In genomic region chr2:148756292-148756975, GRCh38 we compare ENCODE assay signal across 15 cellular contexts.
DNase-seq lines count a peak whose midpoint lies in the region; ATAC-seq and FAIRE-seq lines count a peak whose summit lies in the region.
"Had no signal": no experiment of that assay in that cellular context is flagged by ENCODE, and none has a peak within 500 bp of the region (broad histone marks: within the 10 kb centered on the region; RNA-seq: fewer than 3 reads in every experiment).

No MANE protein-coding gene starts in this region.

- peak overlapping the region; percentile 8 for H3K27ac Mint-ChIP-seq in activated T-cell treated with anti-CD3 and anti-CD28 coated beads, Interleukin-2, amount 50 U/mL, for 72 hours
- peak overlapping the region; percentile 47 for H3K27ac Mint-ChIP-seq in stimulated activated naive B cell treated with anti-CD40 and anti-IgM and Interleukin-4, amounts not matched to agents 10 μg/mL and 1 μg/mL and 100 μg/mL, for 72 hours
- H3K27ac Mint-ChIP-seq in naive thymus-derived CD4-positive, alpha-beta T cell = peak overlapping the region in 4 of 9 donors; percentile 46 to 78 (median 60)

- no peaks in the 10 kb centered on the region for H3K4me1 ChIP-seq in naive thymus-derived CD4-positive, alpha-beta T cell (ENCODE audit: control insufficient read depth in 2 of 2, insufficient read depth in 2 of 2, low read length in 2 of 2)
- H3K4me1 ChIP-seq: left ventricle myocardium inferior, upper lobe of right lung had no signal

- intact Hi-C loops in naive thymus-derived CD4-positive, alpha-beta T cell (cut with micrococcal nuclease) = no loop called here

- no peak overlapping the region for H3K4me3 Mint-ChIP-seq in activated T-cell treated with anti-CD3 and anti-CD28 coated beads, Interleukin-2, amount 50 U/mL, for 72 hours
- H3K4me3 Mint-ChIP-seq in stimulated activated naive B cell treated with anti-CD40 and anti-IgM and Interleukin-4, amounts not matched to agents 10 μg/mL and 1 μg/mL and 100 μg/mL, for 72 hours = no peak overlapping the region
- peak overlapping the region in 1 of 10 donors; percentile 9 for H3K4me3 Mint-ChIP-seq in naive thymus-derived CD4-positive, alpha-beta T cell

- no peak overlapping the region for H3K4me3 ChIP-seq in naive thymus-derived CD4-positive, alpha-beta T cell (ENCODE audit: low read length)
- H3K4me3 ChIP-seq: left ventricle myocardium inferior, spleen, upper lobe of right lung had no signal

- peak; percentile 83 for FAIRE-seq in RCC 7860 (lab: Jason Lieb, UNC)
- FAIRE-seq: frontal cortex had no signal

- POLR2A ChIA-PET in naive thymus-derived CD4-positive, alpha-beta T cell (lab: Charles Lee) = no interaction called here

- CTCF ChIA-PET in naive thymus-derived CD4-positive, alpha-beta T cell (lab: Charles Lee) = no interaction called here

- no peaks in the 10 kb centered on the region for H3K36me3 Mint-ChIP-seq in activated T-cell treated with anti-CD3 and anti-CD28 coated beads, Interleukin-2, amount 50 U/mL, for 72 hours (ENCODE audit: insufficient read depth in 2 of 2)
- peaks cover 14 to 24% of the 10 kb centered on the region in 2 donors for H3K36me3 Mint-ChIP-seq in stimulated activated naive B cell treated with anti-CD40 and anti-IgM and Interleukin-4, amounts not matched to agents 10 μg/mL and 1 μg/mL and 100 μg/mL, for 72 hours
- H3K36me3 Mint-ChIP-seq in naive thymus-derived CD4-positive, alpha-beta T cell = peaks cover 5 to 43% (median 21%) of the 10 kb centered on the region in 5 donors

- no peaks in the 10 kb centered on the region for H3K9me3 Mint-ChIP-seq in activated T-cell treated with anti-CD3 and anti-CD28 coated beads, Interleukin-2, amount 50 U/mL, for 72 hours
- no peaks in the 10 kb centered on the region for H3K9me3 Mint-ChIP-seq in stimulated activated naive B cell treated with anti-CD40 and anti-IgM and Interleukin-4, amounts not matched to agents 10 μg/mL and 1 μg/mL and 100 μg/mL, for 72 hours
- no peaks in the 10 kb centered on the region for H3K9me3 Mint-ChIP-seq in naive thymus-derived CD4-positive, alpha-beta T cell

- no peaks in the 10 kb centered on the region for H3K9me3 ChIP-seq in naive thymus-derived CD4-positive, alpha-beta T cell (ENCODE audit: control insufficient read depth in 2 of 3, low read length in 3 of 3)
- H3K9me3 ChIP-seq: left ventricle myocardium inferior, spleen, upper lobe of right lung had no signal

- no peaks in the 10 kb centered on the region for H3K27me3 Mint-ChIP-seq in activated T-cell treated with anti-CD3 and anti-CD28 coated beads, Interleukin-2, amount 50 U/mL, for 72 hours (ENCODE audit: low read depth)
- no peaks in the 10 kb centered on the region for H3K27me3 Mint-ChIP-seq in stimulated activated naive B cell treated with anti-CD40 and anti-IgM and Interleukin-4, amounts not matched to agents 10 μg/mL and 1 μg/mL and 100 μg/mL, for 72 hours
- H3K27me3 Mint-ChIP-seq in naive thymus-derived CD4-positive, alpha-beta T cell = no peaks in the 10 kb centered on the region

- peaks cover 13% of the 10 kb centered on the region for H3K4me1 Mint-ChIP-seq in activated T-cell treated with anti-CD3 and anti-CD28 coated beads, Interleukin-2, amount 50 U/mL, for 72 hours (ENCODE audit: low read depth)
- peaks cover 7 to 16% of the 10 kb centered on the region in 2 donors for H3K4me1 Mint-ChIP-seq in stimulated activated naive B cell treated with anti-CD40 and anti-IgM and Interleukin-4, amounts not matched to agents 10 μg/mL and 1 μg/mL and 100 μg/mL, for 72 hours
- H3K4me1 Mint-ChIP-seq in naive thymus-derived CD4-positive, alpha-beta T cell = peaks cover 13 to 51% (median 28%) of the 10 kb centered on the region in 7 donors

- H3K27me3 ChIP-seq in naive thymus-derived CD4-positive, alpha-beta T cell (ENCODE audit: control insufficient read depth in 2 of 2, insufficient read depth in 2 of 2, low read length in 2 of 2) = no peaks in the 10 kb centered on the region
- H3K27me3 ChIP-seq: spleen, upper lobe of right lung had no signal

- peaks cover 0 to 16% (median 0%) of the 10 kb centered on the region in 3 experiments for H3K36me3 ChIP-seq in naive thymus-derived CD4-positive, alpha-beta T cell (ENCODE audit: control insufficient read depth in 2 of 3, insufficient read depth in 3 of 3, low read length in 3 of 3)

- no peak overlapping the region for H3K27ac ChIP-seq in naive thymus-derived CD4-positive, alpha-beta T cell (ENCODE audit: low read depth, low read length)
- H3K27ac ChIP-seq: left ventricle myocardium inferior, spleen, upper lobe of right lung, VCaP had no signal

- DNase-seq in activated T-cell treated with anti-CD3 and anti-CD28 coated beads, Interleukin-2, amount 50 U/mL, for 72 hours = no peak
- DNase-seq in activated T-cell treated with anti-CD3 and anti-CD28 coated beads for 4 hours = no peak
- peak; percentile 75 for DNase-seq in RCC 7860 (ENCODE audit: low spot score)
- no peak for DNase-seq in stimulated activated naive B cell treated with anti-CD40 and anti-IgM and Interleukin-4, amounts not matched to agents 10 μg/mL and 1 μg/mL and 100 μg/mL, for 72 hours
- DNase-seq in naive thymus-derived CD4-positive, alpha-beta T cell = no peak
- DNase-seq: cerebellar nuclear complex, left ventricle myocardium inferior, NCI-H446 treated with DMSO at 0.1 percent for 48 hours, spleen, upper lobe of right lung had no signal

- ATAC-seq in activated T-cell treated with anti-CD3 and anti-CD28 coated beads, Interleukin-2, amount 50 U/mL, for 72 hours (replicated peaks in 1 of 2) = peak; percentile 77 to 85
- ATAC-seq in esophagus mucosa (peak; percentile 73), HG03175 (IDR thresholded peaks at IDR 0.05; ENCODE audit: unreplicated experiment) (no peak), GM21737 (IDR thresholded peaks at IDR 0.05; ENCODE audit: unreplicated experiment) (no peak)
- ATAC-seq in stimulated activated naive B cell treated with anti-CD40 and anti-IgM and Interleukin-4, amounts not matched to agents 10 μg/mL and 1 μg/mL and 100 μg/mL, for 72 hours (replicated peaks) = peak; percentile 19 to 43
- no peak for ATAC-seq in naive thymus-derived CD4-positive, alpha-beta T cell
- ATAC-seq: upper lobe of right lung had no signal

Comparison
In these comparisons a context has a peak if more than half of its experiments do, and no peak if none do; other contexts are left out.
1. ATAC-seq: peak in activated T-cell treated with anti-CD3 and anti-CD28 coated beads, Interleukin-2, amount 50 U/mL, for 72 hours (2 of 2), esophagus mucosa (single experiment) and stimulated activated naive B cell treated with anti-CD40 and anti-IgM and Interleukin-4, amounts not matched to agents 10 μg/mL and 1 μg/mL and 100 μg/mL, for 72 hours (2 of 2); none in HG03175 (single experiment), naive thymus-derived CD4-positive, alpha-beta T cell (single experiment) and GM21737 (single experiment).